In genomic region chr11:67271548-67272284, GRCh38 we compare ENCODE assay signal across 1 cellular context.
TF ChIP-seq lines count a peak whose summit lies in the region.

No MANE protein-coding gene starts in this region.

TF ChIP-seq in K562, 482 proteins besides CTCF, POLR2A, EP300 and RAD21:
- TF ChIP-seq ERF (CRISPR knock-in tag; IDR thresholded peaks at IDR 0.05) (no peak), RBFOX2 (IDR thresholded peaks at IDR 0.05; ENCODE audit: low read depth, low read length) (peak; percentile 66), POLR2G (IDR thresholded peaks at IDR 0.05; ENCODE audit: low read depth, low read length) (peak; percentile 39; the same call in 1 of the 2 replicates), ZNF143 (CRISPR knock-in tag; IDR thresholded peaks at IDR 0.05) (no peak)
TF ChIP-seq in K562: peak in this region for 2.
